1 cellular context compared by ENCODE assay signal in genomic region chr3:124137264-124137663, GRCh38.
TF ChIP-seq lines count a peak whose summit lies in the region.

No MANE protein-coding gene starts in this region.

TF ChIP-seq in WTC11, 78 proteins besides CTCF, POLR2A, EP300 and RAD21 (continued from another document):
- no peak for TF ChIP-seq ZNF532 (CRISPR knock-in tag; IDR thresholded peaks at IDR 0.05; ENCODE audit: borderline replicate concordance)
- TF ChIP-seq E2F4 (CRISPR knock-in tag; IDR thresholded peaks at IDR 0.05; ENCODE audit: borderline replicate concordance, low read depth) = no peak
- no peak for TF ChIP-seq HMGA2 (CRISPR knock-in tag; IDR thresholded peaks at IDR 0.05)
- no peak for TF ChIP-seq MAX (CRISPR knock-in tag; IDR thresholded peaks at IDR 0.05)
- no peak for TF ChIP-seq EMX1 (CRISPR knock-in tag; IDR thresholded peaks at IDR 0.05)
